ENCODE assay signal across 1 cellular context in the genomic region with DNA sequence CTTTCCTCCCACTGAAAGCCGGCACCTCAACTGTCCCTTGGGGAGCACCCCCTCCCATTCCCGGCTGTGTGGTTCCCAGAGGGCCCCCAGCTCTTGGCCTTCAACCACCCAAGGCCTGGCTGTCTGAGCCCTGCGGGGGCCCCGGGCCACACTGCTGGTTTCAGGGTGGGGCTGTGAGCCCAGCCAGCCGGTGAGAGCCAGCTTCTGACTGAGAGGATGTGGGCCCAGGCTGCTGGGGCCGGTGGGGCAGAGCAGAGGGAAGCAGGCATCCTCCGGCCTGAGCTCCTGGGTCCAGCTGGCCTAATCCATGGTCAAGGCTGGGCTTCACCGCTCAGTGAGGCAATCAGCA.
A peak's percentile ranks its signal among the peaks of the same experiment; 100 is the strongest.
TF ChIP-seq lines count a peak whose summit lies in the region.

No MANE protein-coding gene starts in this region.

TF ChIP-seq in HepG2, 621 proteins besides CTCF, POLR2A, EP300 and RAD21 (continues in another document):
- TF ChIP-seq SETDB1 (CRISPR knock-in tag; IDR thresholded peaks at IDR 0.05; ENCODE audit: borderline replicate concordance) (no peak), ZNF761 (CRISPR knock-in tag; conservative IDR thresholded peaks at IDR 0.05) (0 out of 2 replicates have a peak, but pooled peaks have one; percentile 12), HOXD1 (CRISPR knock-in tag; IDR thresholded peaks at IDR 0.05) (no peak), NCOA1 (CRISPR knock-in tag; IDR thresholded peaks at IDR 0.05) (peak; percentile 7; the same call in 1 of the 2 replicates), PATZ1 (CRISPR knock-in tag; IDR thresholded peaks at IDR 0.05) (peak; percentile 80), SNAPC2 (CRISPR knock-in tag; IDR thresholded peaks at IDR 0.05) (0 out of 2 replicates have a peak, but pooled peaks have one; percentile 2), ZNF879 (CRISPR knock-in tag; IDR thresholded peaks at IDR 0.05) (peak; percentile 70; the same call in 1 of the 2 replicates), HOXA3 (CRISPR knock-in tag; IDR thresholded peaks at IDR 0.05) (no peak), SP1 (IDR thresholded peaks at IDR 0.05) (no peak), SP1 (CRISPR knock-in tag; IDR thresholded peaks at IDR 0.05) (no peak), KDM5A (IDR thresholded peaks at IDR 0.05; ENCODE audit: borderline replicate concordance, low read length) (no peak), AGO2 (optimal IDR thresholded peaks at IDR 0.05; ENCODE audit: low read depth, low read length) (peak; percentile 63), ZBTB34 (CRISPR knock-in tag; IDR thresholded peaks at IDR 0.05) (peak; percentile 31; the same call in 1 of the 2 replicates), GTF3A (CRISPR knock-in tag; conservative IDR thresholded peaks at IDR 0.05) (no peak), CHD2 (IDR thresholded peaks at IDR 0.05; ENCODE audit: low read depth, low read length) (no peak), EED (CRISPR knock-in tag; IDR thresholded peaks at IDR 0.05) (peak; percentile 34; the same call in 1 of the 2 replicates), HNF1B (CRISPR knock-in tag; IDR thresholded peaks at IDR 0.05) (peak; percentile 74; the same call in 1 of the 2 replicates), ZNF816 (CRISPR knock-in tag; IDR thresholded peaks at IDR 0.05; ENCODE audit: borderline replicate concordance) (no peak), TMF1 (CRISPR knock-in tag; IDR thresholded peaks at IDR 0.05; ENCODE audit: low read depth) (no peak), CBX2 (IDR thresholded peaks at IDR 0.05; ENCODE audit: low read depth, low read length) (no peak), CBX2 (CRISPR knock-in tag; IDR thresholded peaks at IDR 0.05; ENCODE audit: low read depth) (no peak), ETS1 (CRISPR knock-in tag; IDR thresholded peaks at IDR 0.05) (no peak), RNF2 (conservative IDR thresholded peaks at IDR 0.05; ENCODE audit: low read depth) (no peak), ZNF737 (CRISPR knock-in tag; IDR thresholded peaks at IDR 0.05; ENCODE audit: borderline replicate concordance) (0 out of 2 replicates have a peak, but pooled peaks have one; percentile 49), FLYWCH1 (CRISPR knock-in tag; IDR thresholded peaks at IDR 0.05) (0 out of 2 replicates have a peak, but pooled peaks have one; percentile 17), ZNF766 (CRISPR knock-in tag; IDR thresholded peaks at IDR 0.05; ENCODE audit: borderline replicate concordance) (no peak), ZNF430 (CRISPR knock-in tag; IDR thresholded peaks at IDR 0.05) (no peak), PHF8 (CRISPR knock-in tag; IDR thresholded peaks at IDR 0.05) (no peak), ZNF432 (CRISPR knock-in tag; IDR thresholded peaks at IDR 0.05; ENCODE audit: borderline replicate concordance) (no peak), ZNF672 (CRISPR knock-in tag; IDR thresholded peaks at IDR 0.05) (no peak), JDP2 (CRISPR knock-in tag; IDR thresholded peaks at IDR 0.05; ENCODE audit: borderline replicate concordance) (no peak), ZNF101 (CRISPR knock-in tag; IDR thresholded peaks at IDR 0.05; ENCODE audit: borderline replicate concordance, low read depth) (no peak), NRL (CRISPR knock-in tag; IDR thresholded peaks at IDR 0.05; ENCODE audit: borderline replicate concordance) (peak; percentile 58), ZNF687 (CRISPR knock-in tag; IDR thresholded peaks at IDR 0.05) (peak; percentile 63; the same call in 1 of the 2 replicates), ZNF10 (CRISPR knock-in tag; IDR thresholded peaks at IDR 0.05; ENCODE audit: borderline replicate concordance, low read depth) (no peak), ZNF382 (CRISPR knock-in tag; IDR thresholded peaks at IDR 0.05; ENCODE audit: borderline replicate concordance) (no peak), STAT6 (CRISPR knock-in tag; IDR thresholded peaks at IDR 0.05; ENCODE audit: borderline replicate concordance) (no peak), ZNF891 (CRISPR knock-in tag; IDR thresholded peaks at IDR 0.05) (no peak), DPF2 (CRISPR knock-in tag; IDR thresholded peaks at IDR 0.05; ENCODE audit: borderline replicate concordance, low read depth) (peak; percentile 31; the same call in 1 of the 2 replicates), ELF3 (CRISPR knock-in tag; IDR thresholded peaks at IDR 0.05) (no peak), ZNF501 (CRISPR knock-in tag; IDR thresholded peaks at IDR 0.05) (peak; percentile 78), SNAI1 (CRISPR knock-in tag; IDR thresholded peaks at IDR 0.05; ENCODE audit: borderline replicate concordance) (0 out of 2 replicates have a peak, but pooled peaks have one; percentile 25), ELF1 (CRISPR knock-in tag; IDR thresholded peaks at IDR 0.05) (no peak)
- TF ChIP-seq, protein P1, sequence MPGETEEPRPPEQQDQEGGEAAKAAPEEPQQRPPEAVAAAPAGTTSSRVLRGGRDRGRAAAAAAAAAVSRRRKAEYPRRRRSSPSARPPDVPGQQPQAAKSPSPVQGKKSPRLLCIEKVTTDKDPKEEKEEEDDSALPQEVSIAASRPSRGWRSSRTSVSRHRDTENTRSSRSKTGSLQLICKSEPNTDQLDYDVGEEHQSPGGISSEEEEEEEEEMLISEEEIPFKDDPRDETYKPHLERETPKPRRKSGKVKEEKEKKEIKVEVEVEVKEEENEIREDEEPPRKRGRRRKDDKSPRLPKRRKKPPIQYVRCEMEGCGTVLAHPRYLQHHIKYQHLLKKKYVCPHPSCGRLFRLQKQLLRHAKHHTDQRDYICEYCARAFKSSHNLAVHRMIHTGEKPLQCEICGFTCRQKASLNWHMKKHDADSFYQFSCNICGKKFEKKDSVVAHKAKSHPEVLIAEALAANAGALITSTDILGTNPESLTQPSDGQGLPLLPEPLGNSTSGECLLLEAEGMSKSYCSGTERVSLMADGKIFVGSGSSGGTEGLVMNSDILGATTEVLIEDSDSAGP (CRISPR knock-in tag; IDR thresholded peaks at IDR 0.05; ENCODE audit: borderline replicate concordance): peak; percentile 54; the same call in 1 of the 2 replicates
- TF ChIP-seq, protein P2, sequence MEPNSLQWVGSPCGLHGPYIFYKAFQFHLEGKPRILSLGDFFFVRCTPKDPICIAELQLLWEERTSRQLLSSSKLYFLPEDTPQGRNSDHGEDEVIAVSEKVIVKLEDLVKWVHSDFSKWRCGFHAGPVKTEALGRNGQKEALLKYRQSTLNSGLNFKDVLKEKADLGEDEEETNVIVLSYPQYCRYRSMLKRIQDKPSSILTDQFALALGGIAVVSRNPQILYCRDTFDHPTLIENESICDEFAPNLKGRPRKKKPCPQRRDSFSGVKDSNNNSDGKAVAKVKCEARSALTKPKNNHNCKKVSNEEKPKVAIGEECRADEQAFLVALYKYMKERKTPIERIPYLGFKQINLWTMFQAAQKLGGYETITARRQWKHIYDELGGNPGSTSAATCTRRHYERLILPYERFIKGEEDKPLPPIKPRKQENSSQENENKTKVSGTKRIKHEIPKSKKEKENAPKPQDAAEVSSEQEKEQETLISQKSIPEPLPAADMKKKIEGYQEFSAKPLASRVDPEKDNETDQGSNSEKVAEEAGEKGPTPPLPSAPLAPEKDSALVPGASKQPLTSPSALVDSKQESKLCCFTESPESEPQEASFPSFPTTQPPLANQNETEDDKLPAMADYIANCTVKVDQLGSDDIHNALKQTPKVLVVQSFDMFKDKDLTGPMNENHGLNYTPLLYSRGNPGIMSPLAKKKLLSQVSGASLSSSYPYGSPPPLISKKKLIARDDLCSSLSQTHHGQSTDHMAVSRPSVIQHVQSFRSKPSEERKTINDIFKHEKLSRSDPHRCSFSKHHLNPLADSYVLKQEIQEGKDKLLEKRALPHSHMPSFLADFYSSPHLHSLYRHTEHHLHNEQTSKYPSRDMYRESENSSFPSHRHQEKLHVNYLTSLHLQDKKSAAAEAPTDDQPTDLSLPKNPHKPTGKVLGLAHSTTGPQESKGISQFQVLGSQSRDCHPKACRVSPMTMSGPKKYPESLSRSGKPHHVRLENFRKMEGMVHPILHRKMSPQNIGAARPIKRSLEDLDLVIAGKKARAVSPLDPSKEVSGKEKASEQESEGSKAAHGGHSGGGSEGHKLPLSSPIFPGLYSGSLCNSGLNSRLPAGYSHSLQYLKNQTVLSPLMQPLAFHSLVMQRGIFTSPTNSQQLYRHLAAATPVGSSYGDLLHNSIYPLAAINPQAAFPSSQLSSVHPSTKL (CRISPR knock-in tag; IDR thresholded peaks at IDR 0.05): no peak
